1 cellular context compared by ENCODE assay signal in genomic region chr14:99840774-99841305, GRCh38.
TF ChIP-seq lines count a peak whose summit lies in the region.

No MANE protein-coding gene starts in this region.

TF ChIP-seq in H1, 55 proteins besides CTCF, POLR2A, EP300 and RAD21 (continued from another document):
- no peak for TF ChIP-seq RXRA (IDR thresholded peaks at IDR 0.05; ENCODE audit: insufficient read depth, low read depth, low read length)
